20 cellular contexts compared by ENCODE assay signal in genomic region chr15:101526442-101526841, GRCh38. TPM values are rescaled to one million over a fixed set of nuclear protein-coding genes. Genes with fewer than 3 reads are reported as not detected.
DNase-seq lines count a peak whose midpoint lies in the region; ATAC-seq, FAIRE-seq and TF ChIP-seq lines count a peak whose summit lies in the region.
"Had no signal": no experiment of that assay in that cellular context is flagged by ENCODE, and none has a peak within 500 bp of the region (broad histone marks: within the 10 kb centered on the region; RNA-seq: fewer than 3 reads in every experiment).

No MANE protein-coding gene starts in this region.

- H3K27ac ChIP-seq in IMR-90 (ENCODE audit: insufficient read depth, low read length): no peak overlapping the region
- peak overlapping the region; percentile 98 for H3K27ac ChIP-seq in HepG2 (ENCODE audit: extremely low read length, insufficient read depth, low read length)
- H3K27ac ChIP-seq in vagina: no peak overlapping the region
- no peak overlapping the region for H3K27ac ChIP-seq in CD4-positive, alpha-beta T cell (ENCODE audit: low read depth, low read length)
- H3K27ac ChIP-seq: GM23248, PC-9, RWPE1 had no signal

- no peak overlapping the region for H3K27ac Mint-ChIP-seq in activated CD4-positive, alpha-beta T cell treated with anti-CD3 and anti-CD28 coated beads, Interleukin-2, amount 10 ng/mL, durations not matched to agents 24 days and 14 days
- no peak overlapping the region for H3K27ac Mint-ChIP-seq in CD4-positive, alpha-beta T cell
- H3K27ac Mint-ChIP-seq: CD8-positive, alpha-beta memory T cell had no signal

- H3K9ac ChIP-seq in IMR-90 (ENCODE audit: low read depth, low read length) (no peak overlapping the region), HepG2 (ENCODE audit: insufficient read depth, low read depth, low read length) (peak overlapping the region; percentile 93; the same call in 1 of the 2 replicates)
- H3K9ac ChIP-seq: GM23248 had no signal

- H3K9me3 Mint-ChIP-seq in activated CD4-positive, alpha-beta T cell treated with anti-CD3 and anti-CD28 coated beads, Interleukin-2, amount 10 ng/mL, durations not matched to agents 24 days and 14 days: no peaks in the 10 kb centered on the region
- H3K9me3 Mint-ChIP-seq in CD4-positive, alpha-beta T cell: no peaks in the 10 kb centered on the region
- H3K9me3 Mint-ChIP-seq: CD8-positive, alpha-beta memory T cell had no signal

- H2BK120ac ChIP-seq in IMR-90 (ENCODE audit: low read depth, low read length): no peak overlapping the region

- no peaks in the 10 kb centered on the region for H4K20me1 ChIP-seq in IMR-90 (ENCODE audit: insufficient read depth, low read length)
- H4K20me1 ChIP-seq in HepG2 (ENCODE audit: insufficient read depth, low read length): no peaks in the 10 kb centered on the region

- no peaks in the 10 kb centered on the region for H3K79me2 ChIP-seq in HepG2 (ENCODE audit: insufficient read depth, low read length)

- no peak overlapping the region for H4K8ac ChIP-seq in IMR-90 (ENCODE audit: low read depth in 2 of 2, low read length in 2 of 2)

- BruUV-seq in IMR-90 (replicated peaks; lab: Mats Ljungman, UMichigan): no TSS peak
- BruUV-seq in HepG2 (replicated peaks; lab: Mats Ljungman, UMichigan): no TSS peak

- no peak for TF ChIP-seq RAD21 in IMR-90 (IDR thresholded peaks at IDR 0.05; ENCODE audit: low read length)
- TF ChIP-seq RAD21 in HepG2 (CRISPR knock-in tag; IDR thresholded peaks at IDR 0.05): no peak

- TF ChIP-seq POLR2A in IMR-90 (IDR thresholded peaks at IDR 0.05; ENCODE audit: low read depth, low read length) (no peak), HepG2 (IDR thresholded peaks at IDR 0.05; ENCODE audit: insufficient read depth in 1 of 2, low read depth in 2 of 2, low read length in 2 of 2) (no peak), vagina (IDR thresholded peaks at IDR 0.05) (no peak)

- no CpG with 5 or more reads among the region's 13 CpGs for WGBS in IMR-90 (ENCODE audit: extremely low coverage in 2 of 2, insufficient read length in 1 of 2), 2 experiments
- 85% methylated on average over 13 of the region's 13 CpGs for WGBS in HepG2 (ENCODE audit: low lambda C conversion rate)

- no peak for FAIRE-seq in HepG2 (lab: Jason Lieb, UNC)

- no peak overlapping the region for H3K56ac ChIP-seq in IMR-90 (ENCODE audit: extremely low read depth, insufficient read depth, low read length)

- no peaks in the 10 kb centered on the region for H3K36me3 Mint-ChIP-seq in activated CD4-positive, alpha-beta T cell treated with anti-CD3 and anti-CD28 coated beads, Interleukin-2, amount 10 ng/mL, durations not matched to agents 24 days and 14 days (ENCODE audit: low read depth)
- H3K36me3 Mint-ChIP-seq in CD4-positive, alpha-beta T cell (ENCODE audit: low read depth): no peaks in the 10 kb centered on the region
- H3K36me3 Mint-ChIP-seq: CD8-positive, alpha-beta memory T cell had no signal

- H3K27me3 Mint-ChIP-seq in activated CD4-positive, alpha-beta T cell treated with anti-CD3 and anti-CD28 coated beads, Interleukin-2, amount 10 ng/mL, durations not matched to agents 24 days and 14 days: no peaks in the 10 kb centered on the region
- H3K27me3 Mint-ChIP-seq in CD4-positive, alpha-beta T cell: peaks cover 27% of the 10 kb centered on the region

- H3K27me3 ChIP-seq in IMR-90 (ENCODE audit: control insufficient read depth, insufficient read depth, low read length) (peaks cover 17% of the 10 kb centered on the region), HepG2 (ENCODE audit: control insufficient read depth in 1 of 2, insufficient read depth in 2 of 2, low read length in 2 of 2) (no peaks in the 10 kb centered on the region), vagina (no peaks in the 10 kb centered on the region)
- H3K27me3 ChIP-seq in CD4-positive, alpha-beta T cell (ENCODE audit: control insufficient read depth, insufficient read depth, low read length): peaks cover 4% of the 10 kb centered on the region

- H2BK15ac ChIP-seq in IMR-90 (ENCODE audit: low read depth, low read length): no peak overlapping the region

- H2AFZ ChIP-seq in IMR-90 (replicated peaks; ENCODE audit: low read length, poor library complexity) (peak overlapping the region; percentile 3), HepG2 (ENCODE audit: low read length) (no peak overlapping the region)
- H2AFZ ChIP-seq: GM23248, PC-9 had no signal

- CTCF ChIA-PET in IMR-90 (lab: Yijun Ruan, JAX) (no interaction called here), HepG2 (lab: Yijun Ruan, JAX; ENCODE audit: low intra/inter-chr PET ratio, low total read pairs) (no interaction called here)
- CTCF ChIA-PET in CD4-positive, alpha-beta T cell (lab: Charles Lee): no interaction called here

- H3K4me3 ChIP-seq in IMR-90 (ENCODE audit: insufficient read depth, low read depth, low read length) (no peak overlapping the region), HepG2 (replicated peaks in 1 of 3; ENCODE audit: insufficient read depth in 1 of 3, low read depth in 2 of 3, low read length in 3 of 3) (no peak overlapping the region), vagina (no peak overlapping the region)
- H3K4me3 ChIP-seq: GM23248, PC-9 had no signal

- POLR2A ChIA-PET in IMR-90 (lab: Charles Lee; ENCODE audit: unreplicated experiment): no interaction called here
- POLR2A ChIA-PET in HepG2 (lab: Yijun Ruan, JAX): interaction anchor here (1.1 to 3.8 kb wide), 6 partner anchors 12 to 89 kb away, joined by 3 to 92 read pairs (median 34); no protein-coding TSS in a partner anchor
- POLR2A ChIA-PET in CD4-positive, alpha-beta T cell (lab: Charles Lee): no interaction called here

- H3K18ac ChIP-seq in IMR-90 (ENCODE audit: low read depth, low read length): no peak overlapping the region

- H3K4me1 ChIP-seq in IMR-90 (ENCODE audit: control insufficient read depth, insufficient read depth, low read length): no peaks in the 10 kb centered on the region
- peaks cover 95% of the 10 kb centered on the region for H3K4me1 ChIP-seq in HepG2 (ENCODE audit: insufficient read depth, low read length)
- no peaks in the 10 kb centered on the region for H3K4me1 ChIP-seq in vagina

- peak; percentile 34 for DNase-seq in activated CD4-positive, alpha-beta T cell treated with anti-CD3 and anti-CD28 coated beads, Interleukin-2, amount 10 ng/mL, durations not matched to agents 24 days and 14 days
- no peak for DNase-seq in activated CD4-positive, alpha-beta T cell treated with anti-CD3 and anti-CD28 coated beads for 4 hours
- no peak for DNase-seq in IMR-90
- DNase-seq in HepG2 (ENCODE audit: low spot score): no peak
- DNase-seq in vagina (ENCODE audit: extremely low spot score in 2 of 2): peak; percentile 58 to 88
- no peak for DNase-seq in Ammon's horn (ENCODE audit: low spot score)
- DNase-seq in CD4-positive, alpha-beta T cell: no peak
- DNase-seq: 8988T; CD8-positive, alpha-beta memory T cell; GM23248; NCI-H1048; NCI-H1436; NCI-H1930; NCI-H345; NCI-H524 treated with DMSO at 0.1 percent for 48 hours; PC-9; SIG-M5 had no signal

- H3K9me1 ChIP-seq in IMR-90 (ENCODE audit: insufficient read depth, low read length): no peaks in the 10 kb centered on the region

- TF ChIP-seq CTCF in IMR-90 (conservative IDR thresholded peaks at IDR 0.05; ENCODE audit: low read depth, low read length) (no peak), HepG2 (CRISPR knock-in tag; IDR thresholded peaks at IDR 0.05) (no peak), vagina (IDR thresholded peaks at IDR 0.05) (no peak)
- TF ChIP-seq CTCF in CD4-positive, alpha-beta T cell (IDR thresholded peaks at IDR 0.05): no peak

- H4K5ac ChIP-seq in IMR-90 (ENCODE audit: low read depth, low read length): no peak overlapping the region

- H4K91ac ChIP-seq in IMR-90 (ENCODE audit: insufficient read depth, low read depth, low read length): no peak overlapping the region

- H3K36me3 ChIP-seq in IMR-90 (ENCODE audit: control insufficient read depth, insufficient read depth, low read length): no peaks in the 10 kb centered on the region
- H3K36me3 ChIP-seq in HepG2 (replicated peaks in 1 of 2; ENCODE audit: control insufficient read depth in 1 of 2, insufficient read depth in 2 of 2, low read length in 2 of 2): no peaks in the 10 kb centered on the region
- H3K36me3 ChIP-seq in vagina: no peaks in the 10 kb centered on the region

- intact Hi-C loops in activated CD4-positive, alpha-beta T cell treated with anti-CD3 and anti-CD28 coated beads, Interleukin-2, amount 10 ng/mL, durations not matched to agents 24 days and 14 days (cut with micrococcal nuclease): no loop called here
- intact Hi-C loops in IMR-90 (cut with micrococcal nuclease) (no loop called here), HepG2 (cut with micrococcal nuclease; ENCODE audit: unreplicated experiment) (loop anchor here (5.0 kb wide), 1 partner anchor 116 kb away; no protein-coding TSS in a partner anchor), vagina (cut with DNase I) (no loop called here)
- intact Hi-C loops in CD4-positive, alpha-beta T cell (cut with DNase I, micrococcal nuclease): no loop called here

- no peaks in the 10 kb centered on the region for H3K9me3 ChIP-seq in IMR-90 (ENCODE audit: control insufficient read depth, insufficient read depth, low read length)
- H3K9me3 ChIP-seq in HepG2 (ENCODE audit: low read length): no peaks in the 10 kb centered on the region
- no peaks in the 10 kb centered on the region for H3K9me3 ChIP-seq in vagina
- H3K9me3 ChIP-seq in CD4-positive, alpha-beta T cell (ENCODE audit: control insufficient read depth, low read length): no peaks in the 10 kb centered on the region

- dilution Hi-C loops in IMR-90 (cut with HindIII; ENCODE audit: low sequenced_read_pairs, unreplicated experiment): no loop called here

- in situ Hi-C loops in IMR-90 (cut with MboI; ENCODE audit: low sequenced_read_pairs): no loop called here
- in situ Hi-C loops in HepG2 (cut with HindIII; ENCODE audit: extremely low pct_ligation_motif_present, low pct_unique_long_range_greater_than_20kb): no loop called here

- no peak overlapping the region for H3K4me3 Mint-ChIP-seq in activated CD4-positive, alpha-beta T cell treated with anti-CD3 and anti-CD28 coated beads, Interleukin-2, amount 10 ng/mL, durations not matched to agents 24 days and 14 days
- H3K4me3 Mint-ChIP-seq in CD4-positive, alpha-beta T cell: no peak overlapping the region
- H3K4me3 Mint-ChIP-seq: CD8-positive, alpha-beta memory T cell had no signal

- no peak for TF ChIP-seq EP300 in HepG2 (IDR thresholded peaks at IDR 0.05; ENCODE audit: low read depth in 2 of 2, low read length in 2 of 2)
- TF ChIP-seq EP300 in HepG2 (CRISPR knock-in tag; IDR thresholded peaks at IDR 0.05; ENCODE audit: borderline replicate concordance): no peak

- no peak overlapping the region for H2AK9ac ChIP-seq in IMR-90 (replicated peaks; ENCODE audit: low read depth, low read length, poor library complexity)

- no peak overlapping the region for H3K4ac ChIP-seq in IMR-90 (ENCODE audit: low read depth, low read length)

- no peak overlapping the region for H3K23ac ChIP-seq in IMR-90 (ENCODE audit: low read depth, low read length)

- peaks cover 3% of the 10 kb centered on the region for H3K4me1 Mint-ChIP-seq in activated CD4-positive, alpha-beta T cell treated with anti-CD3 and anti-CD28 coated beads, Interleukin-2, amount 10 ng/mL, durations not matched to agents 24 days and 14 days
- peaks cover 3% of the 10 kb centered on the region for H3K4me1 Mint-ChIP-seq in CD4-positive, alpha-beta T cell (ENCODE audit: low read depth)

- no peak for ATAC-seq in IMR-90 (ENCODE audit: low read depth)
- ATAC-seq in HepG2: no peak
- no peak for ATAC-seq in GM18868 (IDR thresholded peaks at IDR 0.05; ENCODE audit: unreplicated experiment)
- no peak for ATAC-seq in CD4-positive, alpha-beta T cell (ENCODE audit: poor library complexity)
- ATAC-seq: SK-N-SH treated with all-trans-retinoic acid at 6 μM for 48 hours had no signal

- H3K79me1 ChIP-seq in IMR-90 (ENCODE audit: low read depth in 1 of 2, low read length in 2 of 2): no peaks in the 10 kb centered on the region

- H3K14ac ChIP-seq in IMR-90 (replicated peaks; ENCODE audit: low read depth, low read length): no peak overlapping the region

- no peak overlapping the region for H3K4me2 ChIP-seq in IMR-90 (ENCODE audit: low read depth, low read length)
- H3K4me2 ChIP-seq in HepG2 (ENCODE audit: low read depth, low read length): no peak overlapping the region
- H3K4me2 ChIP-seq: PC-9 had no signal

- no peak overlapping the region for H2BK20ac ChIP-seq in IMR-90 (ENCODE audit: low read depth, low read length)

- H2AK5ac ChIP-seq in IMR-90 (ENCODE audit: low read depth, low read length): no peak overlapping the region

- no peak overlapping the region for H2BK5ac ChIP-seq in IMR-90 (ENCODE audit: low read depth, low read length, poor library complexity, severe bottlenecking)

RNA-seq across cellular contexts. Expression of gene PCSK6, which starts 36.9 kb away (rescaled TPM):
- total RNA-seq in activated CD4-positive, alpha-beta T cell treated with anti-CD3 and anti-CD28 coated beads, Interleukin-2, amount 10 ng/mL, durations not matched to agents 24 days and 14 days: 4.7 and 5.4 TPM in 2 replicates
- total RNA-seq in IMR-90 (2012; rRNA removed): not detected in 2 replicates
- not detected in 2 replicates for polyA plus RNA-seq in IMR-90 (2012; rRNA removed)
- polyA plus RNA-seq in IMR-90 (2012; cell fraction: cytosol; rRNA removed): not detected in 2 replicates
- polyA plus RNA-seq in IMR-90 (2012; cell fraction: nucleus; rRNA removed; ENCODE audit: low replicate concordance): not detected in 2 replicates
- total RNA-seq in HepG2 (2016; rRNA removed; fragmentation: Illumina TruSeq; extraction: Trizol): 42.5 and 56.5 TPM in 2 replicates
- 71.9 and 81.0 TPM in 2 replicates for total RNA-seq in HepG2 (2016; cell fraction: cytosol; rRNA removed; fragmentation: Illumina TruSeq; extraction: Trizol; ENCODE audit: low read depth)
- total RNA-seq in HepG2 (2016; cell fraction: insoluble cytoplasmic fraction; rRNA removed; fragmentation: Illumina TruSeq; extraction: Trizol): 34.4 and 55.2 TPM in 2 replicates
- total RNA-seq in HepG2 (2016; cell fraction: membrane; rRNA removed; fragmentation: Illumina TruSeq; extraction: Trizol): 69.6 and 77.5 TPM in 2 replicates
- 66.0 and 74.7 TPM in 2 replicates for total RNA-seq in HepG2 (2016; cell fraction: nucleus; rRNA removed; fragmentation: Illumina TruSeq; extraction: Trizol)
- 155 and 208 TPM in 2 replicates for polyA plus RNA-seq in HepG2 (2011; rRNA removed)
- 113 and 150 TPM in 2 replicates for polyA plus RNA-seq in HepG2 (2011; cell fraction: cytosol; rRNA removed)
- 207 and 256 TPM in 2 replicates for polyA plus RNA-seq in HepG2 (2011; cell fraction: nucleus; rRNA removed)
- polyA plus RNA-seq in HepG2 (2012): 61.3 and 94.3 TPM in 2 replicates
- polyA plus RNA-seq in HepG2 (2016; cell fraction: cytosol; fragmentation: Illumina TruSeq; extraction: Trizol; ENCODE audit: low read depth): 28.0 and 30.8 TPM in 2 replicates
- polyA plus RNA-seq in HepG2 (2016; cell fraction: insoluble cytoplasmic fraction; fragmentation: Illumina TruSeq; extraction: Trizol; ENCODE audit: low read depth): 34.4 and 44.9 TPM in 2 replicates
- 53.8 and 67.9 TPM in 2 replicates for polyA plus RNA-seq in HepG2 (2016; cell fraction: membrane; fragmentation: Illumina TruSeq; extraction: Trizol; ENCODE audit: low read depth)
- polyA plus RNA-seq in HepG2 (2016; cell fraction: nucleus; fragmentation: Illumina TruSeq; extraction: Trizol; ENCODE audit: insufficient read depth, low read depth): 84.3 and 88.3 TPM in 2 replicates
- 65.0 and 447 TPM in 2 replicates for polyA minus RNA-seq in HepG2 (2011; rRNA and poly(A)+ RNA removed; ENCODE audit: low replicate concordance)
- 126 and 149 TPM in 2 replicates for polyA minus RNA-seq in HepG2 (2011; cell fraction: cytosol; rRNA and poly(A)+ RNA removed)
- polyA minus RNA-seq in HepG2 (2011; cell fraction: nucleus; rRNA and poly(A)+ RNA removed): 126 and 142 TPM in 2 replicates
- total RNA-seq in vagina: 7.4 TPM
- total RNA-seq in CD4-positive, alpha-beta T cell: under 1 TPM in 1 of 2 experiments, not detected in 1; 0.28 TPM
- total RNA-seq: GM23248 had no signal

Comparison
In these comparisons a context has a peak if more than half of its experiments do, and no peak if none do; other contexts are left out.
1. DNase-seq: peak in activated CD4-positive, alpha-beta T cell treated with anti-CD3 and anti-CD28 coated beads, Interleukin-2, amount 10 ng/mL, durations not matched to agents 24 days and 14 days (single experiment) and vagina (2 of 2); none in activated CD4-positive, alpha-beta T cell treated with anti-CD3 and anti-CD28 coated beads for 4 hours (0 of 2), IMR-90 (single experiment), HepG2 (single experiment), Ammon's horn (single experiment) and CD4-positive, alpha-beta T cell (0 of 10).